In genomic region chr9:36018129-36018528, GRCh38 we compare ENCODE assay signal across 7 cellular contexts. TPM values are rescaled to one million over a fixed set of nuclear protein-coding genes. Genes with fewer than 3 reads are reported as not detected.
"Had no signal": no experiment of that assay in that cellular context is flagged by ENCODE, and none has a peak within 500 bp of the region (broad histone marks: within the 10 kb centered on the region; RNA-seq: fewer than 3 reads in every experiment).

No MANE protein-coding gene starts in this region.

- H3K9me3 ChIP-seq: HAP-1 had no signal

- DNase-seq: GM23248, GOT3, H7, KBM-7 had no signal

- H3K4me1 ChIP-seq: HAP-1 had no signal

- H3K36me3 ChIP-seq: HAP-1 had no signal

- H3K4me3 ChIP-seq: GM23248, HAP-1 had no signal

- H3K27ac ChIP-seq: GM23248, KMS-11 had no signal

RNA-seq across cellular contexts. Expression of gene RECK, which starts 18.6 kb away (rescaled TPM):
- total RNA-seq: HT-29 had no signal
